Comparison of ENCODE assay signal across 10 cellular contexts in genomic region chr17:75319818-75320691, GRCh38. TPM values are rescaled to one million over a fixed set of nuclear protein-coding genes. Genes with fewer than 3 reads are reported as not detected.
DNase-seq lines count a peak whose midpoint lies in the region; ATAC-seq and TF ChIP-seq lines count a peak whose summit lies in the region.
"Had no signal": no experiment of that assay in that cellular context is flagged by ENCODE, and none has a peak within 500 bp of the region (broad histone marks: within the 10 kb centered on the region; RNA-seq: fewer than 3 reads in every experiment).

No MANE protein-coding gene starts in this region.

- H3K9me3 Mint-ChIP-seq in activated naive CD4-positive, alpha-beta T cell treated with anti-CD3 and anti-CD28 coated beads, Interleukin-2, amount 10 ng/mL, durations not matched to agents 7 days and 5 days = no peaks in the 10 kb centered on the region

- no peak overlapping the region for H3K4me3 ChIP-seq in BE2C (ENCODE audit: low read depth, low read length)

- no peak overlapping the region for H3K27ac Mint-ChIP-seq in activated naive CD4-positive, alpha-beta T cell treated with anti-CD3 and anti-CD28 coated beads, Interleukin-2, amount 10 ng/mL, durations not matched to agents 7 days and 5 days

- H3K36me3 Mint-ChIP-seq in activated naive CD4-positive, alpha-beta T cell treated with anti-CD3 and anti-CD28 coated beads, Interleukin-2, amount 10 ng/mL, durations not matched to agents 7 days and 5 days = peaks cover 34% of the 10 kb centered on the region

- H3K4me1 ChIP-seq in BE2C = no peaks in the 10 kb centered on the region

- H3K4me3 Mint-ChIP-seq in activated naive CD4-positive, alpha-beta T cell treated with anti-CD3 and anti-CD28 coated beads, Interleukin-2, amount 10 ng/mL, durations not matched to agents 7 days and 5 days = no peak overlapping the region

- DNase-seq in ELR (ENCODE audit: low read depth) (peak; percentile 90), fibroblast of peridontal ligament (ENCODE audit: extremely low read depth) (peak; percentile 45), NCI-H1092 (lab: John Stamatoyannopoulos, UW) (no peak), BE2C (no peak), SK-N-DZ (ENCODE audit: low spot score) (no peak)
- no peak for DNase-seq in activated naive CD4-positive, alpha-beta T cell treated with anti-CD3 and anti-CD28 coated beads, Interleukin-2, amount 10 ng/mL, durations not matched to agents 7 days and 5 days
- DNase-seq: activated effector memory CD4-positive, alpha-beta T cell treated with Interleukin-2 at 50 U/mL for 16 hours; DMS 273 treated with DMSO at 0.1 percent for 48 hours had no signal

- H3K9me3 ChIP-seq in BE2C = no peaks in the 10 kb centered on the region

- H3K27me3 Mint-ChIP-seq in activated naive CD4-positive, alpha-beta T cell treated with anti-CD3 and anti-CD28 coated beads, Interleukin-2, amount 10 ng/mL, durations not matched to agents 7 days and 5 days = no peaks in the 10 kb centered on the region

- CTCF ChIA-PET in activated naive CD4-positive, alpha-beta T cell treated with anti-CD3 and anti-CD28 coated beads, Interleukin-2, amount 10 ng/mL, durations not matched to agents 7 days and 5 days (lab: Charles Lee) = interaction anchor here (1.5 to 1.6 kb wide), 2 partner anchors 82 to 84 kb away, joined by 3 to 5 read pairs; no protein-coding TSS in a partner anchor

- H3K4me1 Mint-ChIP-seq in activated naive CD4-positive, alpha-beta T cell treated with anti-CD3 and anti-CD28 coated beads, Interleukin-2, amount 10 ng/mL, durations not matched to agents 7 days and 5 days = peaks cover 17% of the 10 kb centered on the region

- ATAC-seq in GM19438 (IDR thresholded peaks at IDR 0.05; ENCODE audit: low read depth, unreplicated experiment) (peak; percentile 39), HG03342 (IDR thresholded peaks at IDR 0.05; ENCODE audit: unreplicated experiment) (peak; percentile 41)

- TF ChIP-seq CTCF in BE2C (IDR thresholded peaks at IDR 0.05; ENCODE audit: low read depth, low read length) = no peak

- H3K27me3 ChIP-seq in BE2C = no peaks in the 10 kb centered on the region

- peaks cover 31% of the 10 kb centered on the region for H3K36me3 ChIP-seq in BE2C

RNA-seq across cellular contexts. Expression of gene SLC25A19, which starts 30.8 kb away (rescaled TPM):
- 35.1 TPM for polyA plus RNA-seq in BE2C (2012; ENCODE audit: insufficient read depth, insufficient read length, low read depth)
- polyA plus RNA-seq in SK-N-DZ (2014; cell fraction: cytosol; rRNA removed) = 30.2 and 36.1 TPM in 2 replicates
- 42.9 and 54.7 TPM in 2 replicates for polyA plus RNA-seq in SK-N-DZ (2014; cell fraction: nucleus; rRNA removed)

RNA-seq across cellular contexts. Expression of gene MIF4GD, which starts 49.0 kb away (rescaled TPM):
- 61.8 TPM for polyA plus RNA-seq in BE2C (2012; ENCODE audit: insufficient read depth, insufficient read length, low read depth)
- 31.4 and 37.6 TPM in 2 replicates for polyA plus RNA-seq in SK-N-DZ (2014; cell fraction: cytosol; rRNA removed)
- 26.0 and 29.8 TPM in 2 replicates for polyA plus RNA-seq in SK-N-DZ (2014; cell fraction: nucleus; rRNA removed)

RNA-seq across cellular contexts. Expression of gene MRPS7, which starts 58.4 kb away (rescaled TPM):
- 232 TPM for polyA plus RNA-seq in BE2C (2012; ENCODE audit: insufficient read depth, insufficient read length, low read depth)
- polyA plus RNA-seq in SK-N-DZ (2014; cell fraction: cytosol; rRNA removed) = 99.8 and 115 TPM in 2 replicates
- 55.9 and 80.9 TPM in 2 replicates for polyA plus RNA-seq in SK-N-DZ (2014; cell fraction: nucleus; rRNA removed)

RNA-seq across cellular contexts. Expression of gene GGA3, which starts 58.6 kb away (rescaled TPM):
- polyA plus RNA-seq in BE2C (2012; ENCODE audit: insufficient read depth, insufficient read length, low read depth) = 66.2 TPM
- 27.0 and 29.3 TPM in 2 replicates for polyA plus RNA-seq in SK-N-DZ (2014; cell fraction: cytosol; rRNA removed)
- 144 and 155 TPM in 2 replicates for polyA plus RNA-seq in SK-N-DZ (2014; cell fraction: nucleus; rRNA removed)

Comparison
In these comparisons a context has a peak if more than half of its experiments do, and no peak if none do; other contexts are left out.
1. DNase-seq: peak in ELR (single experiment) and fibroblast of peridontal ligament (single experiment); none in NCI-H1092 (single experiment), BE2C (single experiment), activated naive CD4-positive, alpha-beta T cell treated with anti-CD3 and anti-CD28 coated beads, Interleukin-2, amount 10 ng/mL, durations not matched to agents 7 days and 5 days (single experiment) and SK-N-DZ (single experiment).